In the genomic region with DNA sequence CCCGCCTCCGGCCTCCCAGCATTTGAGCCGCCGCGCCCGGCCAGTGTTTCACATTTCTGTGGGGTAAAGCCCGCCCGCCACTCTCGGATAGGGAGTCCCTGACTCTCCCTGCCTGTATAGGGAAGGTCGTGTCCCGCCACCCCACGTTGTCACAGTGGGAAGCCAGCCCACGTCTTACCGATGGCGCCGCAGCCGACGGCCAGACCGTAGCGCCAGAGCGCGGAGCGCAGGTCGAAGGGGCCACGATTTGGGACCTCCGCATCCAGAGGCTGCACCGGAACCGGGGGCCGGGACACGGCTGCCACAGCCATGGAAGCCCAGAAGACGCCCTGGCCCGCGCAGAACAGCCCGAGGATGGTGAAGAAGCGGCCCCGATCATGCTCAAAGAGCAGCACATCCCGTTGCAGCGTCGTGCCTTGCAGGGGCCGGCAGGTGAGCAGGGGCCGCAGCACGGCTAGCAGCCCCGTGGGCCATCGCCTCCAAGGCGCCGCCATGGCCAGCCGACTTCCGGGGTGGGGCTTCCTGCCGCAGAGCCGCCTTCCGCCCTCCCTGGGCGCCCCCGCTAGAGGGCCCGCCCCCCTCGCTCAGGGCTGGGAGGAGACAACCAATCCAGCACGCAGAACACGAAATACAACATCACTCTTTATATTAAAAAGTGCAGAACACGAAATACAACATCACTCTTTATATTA, we compare ENCODE assay signal across 8 cellular contexts. TPM values are rescaled to one million over a fixed set of nuclear protein-coding genes. Genes with fewer than 3 reads are reported as not detected.
DNase-seq lines count a peak whose midpoint lies in the region; ATAC-seq and TF ChIP-seq lines count a peak whose summit lies in the region.

A gene with protein sequence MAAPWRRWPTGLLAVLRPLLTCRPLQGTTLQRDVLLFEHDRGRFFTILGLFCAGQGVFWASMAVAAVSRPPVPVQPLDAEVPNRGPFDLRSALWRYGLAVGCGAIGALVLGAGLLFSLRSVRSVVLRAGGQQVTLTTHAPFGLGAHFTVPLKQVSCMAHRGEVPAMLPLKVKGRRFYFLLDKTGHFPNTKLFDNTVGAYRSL (minus strand): TSS at position 506 of the 692 bp plus-strand sequence. CDS start 12 bp downstream, at position 494.

- H3K36me3 Mint-ChIP-seq in activated T-helper 17 cell treated with anti-CD3 and anti-CD28 coated beads, Interleukin-2, amount 50 U/mL, for 72 hours (ENCODE audit: low read depth), result peaks cover 92% of the 10 kb centered on the region
- peaks cover 51% of the 10 kb centered on the region for H3K36me3 Mint-ChIP-seq in nephron (ENCODE audit: low read depth)
- peaks cover 78% of the 10 kb centered on the region for H3K36me3 Mint-ChIP-seq in stimulated activated naive CD8-positive, alpha-beta T cell treated with anti-CD3 and anti-CD28 coated beads, Interleukin-15, Interleukin-2, amounts not matched to agents 100 ng/mL and 50 ng/mL, for 24 hours (ENCODE audit: low read depth)

- in situ Hi-C loops in KBM-7 (cut with MboI; ENCODE audit: low pct_unique_long_range_greater_than_20kb, low sequenced_read_pairs), result no loop called here

- H3K27me3 Mint-ChIP-seq in activated T-helper 17 cell treated with anti-CD3 and anti-CD28 coated beads, Interleukin-2, amount 50 U/mL, for 72 hours, result no peaks in the 10 kb centered on the region
- H3K27me3 Mint-ChIP-seq in nephron (ENCODE audit: low read depth), result no peaks in the 10 kb centered on the region
- H3K27me3 Mint-ChIP-seq in stimulated activated naive CD8-positive, alpha-beta T cell treated with anti-CD3 and anti-CD28 coated beads, Interleukin-15, Interleukin-2, amounts not matched to agents 100 ng/mL and 50 ng/mL, for 24 hours, result no peaks in the 10 kb centered on the region

- peaks cover 36% of the 10 kb centered on the region for H3K4me1 Mint-ChIP-seq in activated T-helper 17 cell treated with anti-CD3 and anti-CD28 coated beads, Interleukin-2, amount 50 U/mL, for 72 hours
- peaks cover 31% of the 10 kb centered on the region for H3K4me1 Mint-ChIP-seq in nephron
- peaks cover 46% of the 10 kb centered on the region for H3K4me1 Mint-ChIP-seq in stimulated activated naive CD8-positive, alpha-beta T cell treated with anti-CD3 and anti-CD28 coated beads, Interleukin-15, Interleukin-2, amounts not matched to agents 100 ng/mL and 50 ng/mL, for 24 hours (ENCODE audit: low read depth)

- no peaks in the 10 kb centered on the region for H3K9me3 Mint-ChIP-seq in activated T-helper 17 cell treated with anti-CD3 and anti-CD28 coated beads, Interleukin-2, amount 50 U/mL, for 72 hours
- H3K9me3 Mint-ChIP-seq in nephron, result no peaks in the 10 kb centered on the region
- no peaks in the 10 kb centered on the region for H3K9me3 Mint-ChIP-seq in stimulated activated naive CD8-positive, alpha-beta T cell treated with anti-CD3 and anti-CD28 coated beads, Interleukin-15, Interleukin-2, amounts not matched to agents 100 ng/mL and 50 ng/mL, for 24 hours

- peak within 1 kb of the TSS; percentile 93 for H3K27ac Mint-ChIP-seq in activated T-helper 17 cell treated with anti-CD3 and anti-CD28 coated beads, Interleukin-2, amount 50 U/mL, for 72 hours
- peak within 1 kb of the TSS; percentile 92 to 97 (median 96) for H3K27ac Mint-ChIP-seq in nephron
- peak within 1 kb of the TSS; percentile 83 for H3K27ac Mint-ChIP-seq in stimulated activated naive CD8-positive, alpha-beta T cell treated with anti-CD3 and anti-CD28 coated beads, Interleukin-15, Interleukin-2, amounts not matched to agents 100 ng/mL and 50 ng/mL, for 24 hours

- TF ChIP-seq CTCF in nephron (IDR thresholded peaks at IDR 0.05; ENCODE audit: unreplicated experiment in 3 of 3), result no peak

- H3K4me3 Mint-ChIP-seq in activated T-helper 17 cell treated with anti-CD3 and anti-CD28 coated beads, Interleukin-2, amount 50 U/mL, for 72 hours, result peak within 1 kb of the TSS; percentile 86
- H3K4me3 Mint-ChIP-seq in nephron, result peak within 1 kb of the TSS; percentile 92 to 96 (median 95)
- H3K4me3 Mint-ChIP-seq in stimulated activated naive CD8-positive, alpha-beta T cell treated with anti-CD3 and anti-CD28 coated beads, Interleukin-15, Interleukin-2, amounts not matched to agents 100 ng/mL and 50 ng/mL, for 24 hours, result peak within 1 kb of the TSS; percentile 94

- peak; percentile 27 for DNase-seq in DMS 273 treated with DMSO at 0.1 percent for 48 hours (lab: John Stamatoyannopoulos, UW)
- DNase-seq in KBM-7, result peak; percentile 87
- peak; percentile 93 for DNase-seq in RPMI8226
- peak; percentile 59 for DNase-seq in fibroblast of peridontal ligament (ENCODE audit: extremely low read depth)

- peak; percentile 50 for ATAC-seq in GM21526 (IDR thresholded peaks at IDR 0.05; ENCODE audit: low FRiP score, unreplicated experiment)
- ATAC-seq in activated T-helper 17 cell treated with anti-CD3 and anti-CD28 coated beads, Interleukin-2, amount 50 U/mL, for 72 hours (replicated peaks), result peak; percentile 84

RNA-seq across cellular contexts. Expression of the gene that starts here (rescaled TPM):
- 10 to 100 TPM in 1 of 2 donors, 1 to 10 TPM in 1; 6.2 to 16.2 TPM for total RNA-seq in activated T-helper 17 cell treated with anti-CD3 and anti-CD28 coated beads, Interleukin-2, amount 50 U/mL, for 72 hours

Comparison
In these comparisons a context has a peak if more than half of its experiments do, and no peak if none do; other contexts are left out.
1. Peak in every context shown above with its lines: DNase-seq and ATAC-seq.
2. DNase-seq: peak in every context shown above with its lines; median percentile 93 in RPMI8226; 87 in KBM-7; 59 in fibroblast of peridontal ligament; 27 in DMS 273 treated with DMSO at 0.1 percent for 48 hours.